ENCODE assay signal across 8 cellular contexts in the genomic region with DNA sequence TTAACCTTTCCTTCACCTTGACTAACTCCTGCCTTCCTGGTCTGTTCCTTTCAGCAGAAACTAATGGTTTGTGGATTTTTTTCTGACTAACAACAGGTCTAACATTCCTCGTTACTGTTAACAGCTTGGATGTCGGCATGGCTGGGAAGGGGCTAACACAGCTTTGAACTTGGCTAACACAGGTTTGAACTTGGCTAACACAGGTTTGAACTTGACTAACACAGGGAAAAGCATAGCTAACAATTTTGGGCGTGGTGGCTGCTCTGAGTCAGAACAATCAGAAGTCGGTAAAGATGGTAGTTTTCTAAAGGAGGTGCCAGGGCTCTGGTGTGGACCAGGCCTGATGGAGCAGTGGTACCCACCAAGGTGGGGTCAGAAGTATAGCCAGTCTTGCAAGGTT. TPM values are rescaled to one million over a fixed set of nuclear protein-coding genes. Genes with fewer than 3 reads are reported as not detected.
A peak's percentile ranks its signal among the peaks of the same experiment; 100 is the strongest.
DNase-seq lines count a peak whose midpoint lies in the region; ATAC-seq and TF ChIP-seq lines count a peak whose summit lies in the region.

No MANE protein-coding gene starts in this region.

- no peak for TF ChIP-seq POLR2A in ovary (IDR thresholded peaks at IDR 0.05)

- peaks cover 12% of the 10 kb centered on the region for H3K4me1 ChIP-seq in ovary (ENCODE audit: insufficient read depth)

- TF ChIP-seq CTCF in epithelial cell of esophagus (IDR thresholded peaks at IDR 0.05; ENCODE audit: insufficient read depth, low read depth, low read length, missing control alignments) = no peak
- no peak for TF ChIP-seq CTCF in ovary (IDR thresholded peaks at IDR 0.05)

- H3K36me3 ChIP-seq in ovary = no peaks in the 10 kb centered on the region

- H3K27ac ChIP-seq in ovary = peak overlapping the region; percentile 69 to 84

- H3K4me3 ChIP-seq in epithelial cell of esophagus (ENCODE audit: low read length) = peak overlapping the region; percentile 82
- H3K4me3 ChIP-seq in ovary = peak overlapping the region; percentile 65

- no peak for TF ChIP-seq EP300 in ovary (IDR thresholded peaks at IDR 0.05)

- 18 to 38% (median 30%) methylated on average over 4 of the region's 4 CpGs for WGBS in ovary, 3 donors

- ATAC-seq in HG02885 (IDR thresholded peaks at IDR 0.05; ENCODE audit: poor library complexity, unreplicated experiment) (no peak), HG02588 (IDR thresholded peaks at IDR 0.05; ENCODE audit: unreplicated experiment) (no peak), GM18909 (IDR thresholded peaks at IDR 0.05; ENCODE audit: poor library complexity, unreplicated experiment) (no peak)

- intact Hi-C loops in ovary (cut with DNase I) = no loop called here

- H3K27me3 ChIP-seq in ovary = no peaks in the 10 kb centered on the region

- no peaks in the 10 kb centered on the region for H3K9me3 ChIP-seq in ovary

- DNase-seq in HCEC 1CT (peak; percentile 14), epithelial cell of esophagus (ENCODE audit: low read depth) (peak; percentile 98), ovary (no peak), NCI-H510A treated with DMSO at 0.1 percent for 48 hours (lab: John Stamatoyannopoulos, UW) (no peak)
- peak; percentile 26 to 35 for DNase-seq in activated CD4-positive, alpha-beta T cell treated with anti-CD3 and anti-CD28 coated beads for 4 hours

RNA-seq across cellular contexts. Expression of a gene that starts 16.1 kb away (rescaled TPM):
- total RNA-seq in ovary = under 1 TPM; 0.34 to 0.85 (median 0.56) TPM
- under 1 TPM; 0.15 to 0.97 TPM for polyA plus RNA-seq in ovary

RNA-seq across cellular contexts. Expression of a gene that starts 51.7 kb away (rescaled TPM):
- total RNA-seq in ovary = under 1 TPM in 1 of 7 donors, not detected in 6; 0.59 TPM
- polyA plus RNA-seq in ovary = not detected

RNA-seq across cellular contexts. Expression of a gene that starts 55.7 kb away (rescaled TPM):
- total RNA-seq in ovary = 1 to 10 TPM in 1 of 7 donors, under 1 TPM in 4, not detected in 2; 0.26 to 1.4 (median 0.34) TPM
- under 1 TPM; 0.48 to 0.80 TPM for polyA plus RNA-seq in ovary

Comparison
In these comparisons a context has a peak if more than half of its experiments do, and no peak if none do; other contexts are left out.
1. DNase-seq: peak in HCEC 1CT (single experiment), activated CD4-positive, alpha-beta T cell treated with anti-CD3 and anti-CD28 coated beads for 4 hours (2 of 2) and epithelial cell of esophagus (single experiment); none in ovary (0 of 5) and NCI-H510A treated with DMSO at 0.1 percent for 48 hours (single experiment).